Comparison of ENCODE assay signal across 27 cellular contexts in genomic region chr1:37727186-37727585, GRCh38. TPM values are rescaled to one million over a fixed set of nuclear protein-coding genes. Genes with fewer than 3 reads are reported as not detected.
"Had no signal": no experiment of that assay in that cellular context is flagged by ENCODE, and none has a peak within 500 bp of the region (broad histone marks: within the 10 kb centered on the region; RNA-seq: fewer than 3 reads in every experiment).

No MANE protein-coding gene starts in this region.

- H3K4me3 ChIP-seq: body of pancreas, gastroesophageal sphincter, hepatocyte, pancreas, psoas muscle, smooth muscle cell, testis, transverse colon had no signal

- DNase-seq: activated CD4-positive, alpha-beta T cell treated with anti-CD3 and anti-CD28 coated beads for 36 hours; activated CD4-positive, CD25-positive, alpha-beta regulatory T cell; activated CD8-positive, alpha-beta memory T cell treated with anti-CD3 and anti-CD28 coated beads, Interleukin-2, amount 10 ng/mL, durations not matched to agents 7 days and 5 days; activated CD8-positive, alpha-beta T cell treated with anti-CD3 and anti-CD28 coated beads, Interleukin-2, amount 10 ng/mL, durations not matched to agents 7 days and 5 days; activated effector memory CD4-positive, alpha-beta T cell treated with Interleukin-2 at 50 U/mL for 16 hours; activated naive CD4-positive, alpha-beta T cell treated with Interleukin-2 at 50 U/mL for 16 hours; activated T-cell treated with anti-CD3 and anti-CD28 coated beads, Interleukin-2, amount 50 U/mL, for 72 hours; body of pancreas; dermis blood vessel endothelial cell; immature natural killer cell; naive thymus-derived CD4-positive, alpha-beta T cell; pancreas; stimulated activated CD4-positive, alpha-beta T cell treated with anti-CD3 and anti-CD28 coated beads, Interleukin-15, amount 100 ng/mL, for 24 hours; stimulated activated CD4-positive, alpha-beta T cell treated with anti-CD3 and anti-CD28 coated beads, Interleukin-2, amount 100 ng/mL, for 24 hours; stimulated activated naive CD4-positive, alpha-beta T cell; T-cell; testis; transverse colon had no signal

- H3K27me3 ChIP-seq: body of pancreas, hepatocyte, pancreas, testis, transverse colon had no signal

- ATAC-seq: activated CD4-positive, alpha-beta T cell treated with anti-CD3 and anti-CD28 coated beads for 36 hours; activated CD8-positive, alpha-beta memory T cell treated with anti-CD3 and anti-CD28 coated beads, Interleukin-2, amount 10 ng/mL, durations not matched to agents 7 days and 5 days; activated CD8-positive, alpha-beta T cell treated with anti-CD3 and anti-CD28 coated beads, Interleukin-2, amount 10 ng/mL, durations not matched to agents 7 days and 5 days; activated T-cell treated with anti-CD3 and anti-CD28 coated beads, Interleukin-2, amount 50 U/mL, for 72 hours; body of pancreas; gastroesophageal sphincter; naive thymus-derived CD4-positive, alpha-beta T cell; pancreas; psoas muscle; T-cell had no signal

- H3K9me3 ChIP-seq: body of pancreas, gastroesophageal sphincter, neutrophil, pancreas, psoas muscle, testis, transverse colon had no signal

- H3K4me1 ChIP-seq: body of pancreas, gastroesophageal sphincter, pancreas, psoas muscle, transverse colon had no signal

- H2AFZ ChIP-seq: hepatocyte had no signal

- H3K27ac ChIP-seq: body of pancreas, gastroesophageal sphincter, hepatocyte, neutrophil, pancreas, psoas muscle, testis, transverse colon had no signal

- H3K79me2 ChIP-seq: hepatocyte had no signal

- H3K4me2 ChIP-seq: hepatocyte had no signal

- H3K36me3 ChIP-seq: gastroesophageal sphincter, neutrophil, pancreas, transverse colon had no signal

RNA-seq across cellular contexts. Expression of gene CDCA8, which starts 34.9 kb away (rescaled TPM):
- total RNA-seq: body of pancreas had no signal

RNA-seq across cellular contexts. Expression of gene EPHA10, which starts 37.7 kb away (rescaled TPM):
- total RNA-seq: activated CD8-positive, alpha-beta memory T cell treated with anti-CD3 and anti-CD28 coated beads, Interleukin-2, amount 10 ng/mL, durations not matched to agents 7 days and 5 days; activated CD8-positive, alpha-beta T cell treated with anti-CD3 and anti-CD28 coated beads, Interleukin-2, amount 10 ng/mL, durations not matched to agents 7 days and 5 days; cardiac septum; dermis blood vessel endothelial cell; endothelial cell of umbilical vein; fibroblast of villous mesenchyme; psoas muscle; smooth muscle cell had no signal
- polyA plus RNA-seq: endothelial cell of umbilical vein; fibroblast of lung; immature natural killer cell; naive thymus-derived CD4-positive, alpha-beta T cell; smooth muscle cell had no signal
